Comparison of ENCODE assay signal across 20 cellular contexts in genomic region chr3:188416041-188416440, GRCh38.
"Had no signal": no experiment of that assay in that cellular context is flagged by ENCODE, and none has a peak within 500 bp of the region (broad histone marks: within the 10 kb centered on the region; RNA-seq: fewer than 3 reads in every experiment).

No MANE protein-coding gene starts in this region.

- H3K9me3 ChIP-seq: esophagus squamous epithelium, neutrophil, spleen, testis had no signal

- H3K27me3 Mint-ChIP-seq: effector memory CD8-positive, alpha-beta T cell; naive thymus-derived CD4-positive, alpha-beta T cell; stimulated activated memory B cell treated with anti-CD40 and anti-IgM and Interleukin-4, amounts not matched to agents 10 μg/mL and 1 μg/mL and 100 μg/mL, for 72 hours; stimulated activated naive CD8-positive, alpha-beta T cell treated with anti-CD3 and anti-CD28 coated beads, Interleukin-15, amount 100 ng/mL, for 72 hours had no signal

- H3K36me3 ChIP-seq: esophagus squamous epithelium, heart left ventricle, neutrophil, spleen, tibial nerve had no signal

- H3K9me3 Mint-ChIP-seq: effector memory CD8-positive, alpha-beta T cell; stimulated activated memory B cell treated with anti-CD40 and anti-IgM and Interleukin-4, amounts not matched to agents 10 μg/mL and 1 μg/mL and 100 μg/mL, for 72 hours; stimulated activated naive CD8-positive, alpha-beta T cell treated with anti-CD3 and anti-CD28 coated beads, Interleukin-15, amount 100 ng/mL, for 72 hours had no signal

- ATAC-seq: effector memory CD8-positive, alpha-beta T cell; heart left ventricle; naive thymus-derived CD4-positive, alpha-beta T cell; sciatic nerve; stimulated activated memory B cell treated with anti-CD40 and anti-IgM and Interleukin-4, amounts not matched to agents 10 μg/mL and 1 μg/mL and 100 μg/mL, for 72 hours; stimulated activated naive CD8-positive, alpha-beta T cell treated with anti-CD3 and anti-CD28 coated beads, Interleukin-15, amount 100 ng/mL, for 72 hours had no signal

- H3K27me3 ChIP-seq: esophagus squamous epithelium, heart left ventricle, neutrophil, spleen, testis, tibial nerve had no signal

- H3K27ac ChIP-seq: epithelial cell of prostate, esophagus squamous epithelium, heart left ventricle, neutrophil, testis, tibial nerve had no signal

- H3K4me3 ChIP-seq: esophagus squamous epithelium, heart left ventricle, spleen, testis, tibial nerve had no signal

- DNase-seq: cortex of kidney; effector memory CD8-positive, alpha-beta T cell; esophagus squamous epithelium; foreskin melanocyte; heart left ventricle; hippocampal formation; kidney glomerular epithelial cell; mammary epithelial cell; naive thymus-derived CD4-positive, alpha-beta T cell; spleen; stimulated activated CD4-positive, alpha-beta T cell treated with anti-CD3 and anti-CD28 coated beads, Interleukin-15, amount 100 ng/mL, for 24 hours; stimulated activated CD4-positive, alpha-beta T cell treated with anti-CD3 and anti-CD28 coated beads, Interleukin-1b, Interleukin-23, amount 100 ng/mL, for 48 hours; stimulated activated CD4-positive, alpha-beta T cell treated with anti-CD3 and anti-CD28 coated beads, Interleukin-4, amount 100 ng/mL, for 24 hours; stimulated activated naive CD8-positive, alpha-beta T cell treated with anti-CD3 and anti-CD28 coated beads, Interleukin-15, amount 100 ng/mL, for 72 hours; testis had no signal

- H3K4me3 Mint-ChIP-seq: effector memory CD8-positive, alpha-beta T cell; naive thymus-derived CD4-positive, alpha-beta T cell; stimulated activated memory B cell treated with anti-CD40 and anti-IgM and Interleukin-4, amounts not matched to agents 10 μg/mL and 1 μg/mL and 100 μg/mL, for 72 hours; stimulated activated naive CD8-positive, alpha-beta T cell treated with anti-CD3 and anti-CD28 coated beads, Interleukin-15, amount 100 ng/mL, for 72 hours had no signal

- H3K4me1 ChIP-seq: testis had no signal

- H3K27ac Mint-ChIP-seq: effector memory CD8-positive, alpha-beta T cell; naive thymus-derived CD4-positive, alpha-beta T cell; stimulated activated naive CD8-positive, alpha-beta T cell treated with anti-CD3 and anti-CD28 coated beads, Interleukin-15, amount 100 ng/mL, for 72 hours had no signal
